Comparison of ENCODE assay signal across 10 cellular contexts in genomic region chr18:3710712-3711269, GRCh38.
DNase-seq lines count a peak whose midpoint lies in the region; ATAC-seq and TF ChIP-seq lines count a peak whose summit lies in the region.
"Had no signal": no experiment of that assay in that cellular context is flagged by ENCODE, and none has a peak within 500 bp of the region (broad histone marks: within the 10 kb centered on the region; RNA-seq: fewer than 3 reads in every experiment).

No MANE protein-coding gene starts in this region.

- H3K4me1 ChIP-seq in naive thymus-derived CD4-positive, alpha-beta T cell (ENCODE audit: control insufficient read depth in 2 of 2, insufficient read depth in 2 of 2, low read length in 2 of 2), result no peaks in the 10 kb centered on the region

- intact Hi-C loops in Calu3 (cut with micrococcal nuclease; ENCODE audit: unreplicated experiment) (no loop called here), dorsolateral prefrontal cortex (cut with DNase I) (loop anchor here in 1 of 2 donors (10.0 kb wide), 1 partner anchor 64 kb away; no protein-coding TSS in a partner anchor)
- intact Hi-C loops in naive thymus-derived CD4-positive, alpha-beta T cell (cut with micrococcal nuclease), result no loop called here

- no peaks in the 10 kb centered on the region for H3K36me3 ChIP-seq in naive thymus-derived CD4-positive, alpha-beta T cell (ENCODE audit: control insufficient read depth in 2 of 3, insufficient read depth in 3 of 3, low read length in 3 of 3)

- DNase-seq in Calu3, result peak; percentile 80
- peak; percentile 75 to 88 for DNase-seq in NOMO-1 (lab: John Stamatoyannopoulos, UW; ENCODE audit: unreplicated experiment in 2 of 2)
- peak in 1 of 10 donors; percentile 66 for DNase-seq in dorsolateral prefrontal cortex
- no peak for DNase-seq in naive thymus-derived CD4-positive, alpha-beta T cell
- DNase-seq in KG1 (lab: John Stamatoyannopoulos, UW), result no peak
- DNase-seq in activated CD4-positive, alpha-beta T cell treated with anti-CD3 and anti-CD28 coated beads for 48 hours, result no peak
- DNase-seq: foreskin melanocyte, NCI-H1105 had no signal

- peaks cover 6% of the 10 kb centered on the region for H3K36me3 Mint-ChIP-seq in Calu3 (ENCODE audit: insufficient read depth, unreplicated experiment)
- no peaks in the 10 kb centered on the region for H3K36me3 Mint-ChIP-seq in naive thymus-derived CD4-positive, alpha-beta T cell

- H3K9me3 Mint-ChIP-seq in Calu3 (ENCODE audit: low read depth, unreplicated experiment), result no peaks in the 10 kb centered on the region
- H3K9me3 Mint-ChIP-seq in naive thymus-derived CD4-positive, alpha-beta T cell, result no peaks in the 10 kb centered on the region

- BruUV-seq in Calu3 (replicated peaks; lab: Mats Ljungman, UMichigan), result no TSS peak

- CTCF ChIA-PET in Calu3 (lab: Charles Lee), result interaction anchor here (0.6 to 2.2 kb wide), 10 partner anchors 10 to 287 kb away, joined by 3 to 12 read pairs (median 4); no protein-coding TSS in a partner anchor
- CTCF ChIA-PET in naive thymus-derived CD4-positive, alpha-beta T cell (lab: Charles Lee), result no interaction called here

- peaks cover 53% of the 10 kb centered on the region for H3K4me1 Mint-ChIP-seq in Calu3 (ENCODE audit: low read depth, unreplicated experiment)
- peaks cover 4 to 12% (median 6%) of the 10 kb centered on the region in 7 donors for H3K4me1 Mint-ChIP-seq in naive thymus-derived CD4-positive, alpha-beta T cell

- POLR2A ChIA-PET in naive thymus-derived CD4-positive, alpha-beta T cell (lab: Charles Lee), result no interaction called here

- no peaks in the 10 kb centered on the region for H3K27me3 Mint-ChIP-seq in Calu3 (ENCODE audit: unreplicated experiment)
- peaks cover 19 to 37% (median 29%) of the 10 kb centered on the region in 5 donors for H3K27me3 Mint-ChIP-seq in naive thymus-derived CD4-positive, alpha-beta T cell

- H3K27me3 ChIP-seq in dorsolateral prefrontal cortex, result no peaks in the 10 kb centered on the region
- no peaks in the 10 kb centered on the region for H3K27me3 ChIP-seq in naive thymus-derived CD4-positive, alpha-beta T cell (ENCODE audit: control insufficient read depth in 2 of 2, insufficient read depth in 2 of 2, low read length in 2 of 2)

- peak overlapping the region in 53 of 59 donors; percentile 5 to 89 (median 65) for H3K27ac ChIP-seq in dorsolateral prefrontal cortex
- no peak overlapping the region for H3K27ac ChIP-seq in naive thymus-derived CD4-positive, alpha-beta T cell (ENCODE audit: low read depth, low read length)

- no peak for TF ChIP-seq CTCF in Calu3 (IDR thresholded peaks at IDR 0.05; ENCODE audit: unreplicated experiment)
- no peak for TF ChIP-seq CTCF in dorsolateral prefrontal cortex (IDR thresholded peaks at IDR 0.05 in 54 of 56, conservative IDR thresholded peaks at IDR 0.05 in 2 of 56; ENCODE audit: low read depth in 1 of 56, partially characterized antibody in 56 of 56)

- peak; percentile 81 for ATAC-seq in naive thymus-derived CD4-positive, alpha-beta T cell
- ATAC-seq in HG03469 (IDR thresholded peaks at IDR 0.05; ENCODE audit: unreplicated experiment) (no peak), HG02840 (IDR thresholded peaks at IDR 0.05; ENCODE audit: low FRiP score, unreplicated experiment) (no peak)

- peak overlapping the region; percentile 88 for H3K27ac Mint-ChIP-seq in Calu3 (ENCODE audit: unreplicated experiment)
- no peak overlapping the region for H3K27ac Mint-ChIP-seq in naive thymus-derived CD4-positive, alpha-beta T cell

- peak overlapping the region; percentile 24 for H3K4me3 Mint-ChIP-seq in Calu3 (ENCODE audit: low read depth, unreplicated experiment)
- H3K4me3 Mint-ChIP-seq in naive thymus-derived CD4-positive, alpha-beta T cell, result no peak overlapping the region

- no peak overlapping the region for H3K4me3 ChIP-seq in dorsolateral prefrontal cortex
- H3K4me3 ChIP-seq in naive thymus-derived CD4-positive, alpha-beta T cell (ENCODE audit: low read length), result no peak overlapping the region

- H3K9me3 ChIP-seq in naive thymus-derived CD4-positive, alpha-beta T cell (ENCODE audit: control insufficient read depth in 2 of 3, low read length in 3 of 3), result no peaks in the 10 kb centered on the region

Comparison
In these comparisons a context has a peak if more than half of its experiments do, and no peak if none do; other contexts are left out.
1. DNase-seq: peak in Calu3 (single experiment) and NOMO-1 (2 of 2); none in naive thymus-derived CD4-positive, alpha-beta T cell (0 of 9), KG1 (single experiment) and activated CD4-positive, alpha-beta T cell treated with anti-CD3 and anti-CD28 coated beads for 48 hours (single experiment).